Comparison of ENCODE assay signal across 8 cellular contexts in genomic region chr5:16616536-16617271, GRCh38. TPM values are rescaled to one million over a fixed set of nuclear protein-coding genes. Genes with fewer than 3 reads are reported as not detected.
DNase-seq lines count a peak whose midpoint lies in the region; ATAC-seq and TF ChIP-seq lines count a peak whose summit lies in the region.

A gene with protein sequence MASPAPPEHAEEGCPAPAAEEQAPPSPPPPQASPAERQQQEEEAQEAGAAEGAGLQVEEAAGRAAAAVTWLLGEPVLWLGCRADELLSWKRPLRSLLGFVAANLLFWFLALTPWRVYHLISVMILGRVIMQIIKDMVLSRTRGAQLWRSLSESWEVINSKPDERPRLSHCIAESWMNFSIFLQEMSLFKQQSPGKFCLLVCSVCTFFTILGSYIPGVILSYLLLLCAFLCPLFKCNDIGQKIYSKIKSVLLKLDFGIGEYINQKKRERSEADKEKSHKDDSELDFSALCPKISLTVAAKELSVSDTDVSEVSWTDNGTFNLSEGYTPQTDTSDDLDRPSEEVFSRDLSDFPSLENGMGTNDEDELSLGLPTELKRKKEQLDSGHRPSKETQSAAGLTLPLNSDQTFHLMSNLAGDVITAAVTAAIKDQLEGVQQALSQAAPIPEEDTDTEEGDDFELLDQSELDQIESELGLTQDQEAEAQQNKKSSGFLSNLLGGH (minus strand): TSS chr5:16616997. CDS start chr5:16616971, 26 bp downstream.

- H3K4me3 Mint-ChIP-seq in osteocyte (ENCODE audit: unreplicated experiment): peak within 1 kb of the TSS; percentile 72

- H3K27ac ChIP-seq in A673 (ENCODE audit: low read depth, low read length, poor library complexity, severe bottlenecking): no peak within 1 kb of the TSS
- H3K27ac ChIP-seq in Panc1 (ENCODE audit: low read length): no peak within 1 kb of the TSS
- no peak within 1 kb of the TSS for H3K27ac ChIP-seq in thoracic aorta

- H3K27me3 ChIP-seq in A673 (replicated peaks; ENCODE audit: insufficient read depth, low read depth, low read length, poor library complexity): no peaks in the 10 kb centered on the region
- H3K27me3 ChIP-seq in Panc1 (ENCODE audit: control insufficient read depth, insufficient read depth, low read length): peaks cover 12% of the 10 kb centered on the region
- H3K27me3 ChIP-seq in thoracic aorta (replicated peaks; ENCODE audit: insufficient read depth): no peaks in the 10 kb centered on the region

- H3K4me1 Mint-ChIP-seq in osteocyte (ENCODE audit: unreplicated experiment): peaks cover 8% of the 10 kb centered on the region

- H3K36me3 Mint-ChIP-seq in osteocyte (ENCODE audit: unreplicated experiment): no peaks in the 10 kb centered on the region

- POLR2A ChIA-PET in A673 (lab: Charles Lee; ENCODE audit: low non-redundant PET): no interaction called here
- POLR2A ChIA-PET in Panc1 (lab: Charles Lee): no interaction called here

- in situ Hi-C loops in Panc1 (cut with HindIII; ENCODE audit: low pct_unique_long_range_greater_than_20kb, low sequenced_read_pairs): no loop called here

- no peak within 1 kb of the TSS for H3K27ac Mint-ChIP-seq in osteocyte (ENCODE audit: unreplicated experiment)

- peak; percentile 69 for DNase-seq in A673 (ENCODE audit: low spot score)
- no peak for DNase-seq in Panc1 (ENCODE audit: low read depth, low spot score)
- DNase-seq in activated gamma-delta T cell treated with Interleukin-2 at 50 U/mL for 16 hours: peak; percentile 75
- DNase-seq in glomerular visceral epithelial cell (ENCODE audit: extremely low spot score): peak; percentile 66
- peak; percentile 86 for DNase-seq in osteocyte (ENCODE audit: extremely low spot score, unreplicated experiment)
- no peak for DNase-seq in thoracic aorta (ENCODE audit: low spot score)

- intact Hi-C loops in A673 (cut with micrococcal nuclease; ENCODE audit: unreplicated experiment) (no loop called here), Panc1 (cut with micrococcal nuclease; ENCODE audit: unreplicated experiment) (no loop called here)

- H3K4me1 ChIP-seq in A673 (ENCODE audit: insufficient read depth, low read length, poor library complexity, severe bottlenecking) (peaks cover 10% of the 10 kb centered on the region), Panc1 (ENCODE audit: control insufficient read depth, insufficient read depth, low read length) (0 out of 2 replicates have a peak, but pooled peaks cover 4% of the 10 kb centered on the region), thoracic aorta (ENCODE audit: control insufficient read depth in 1 of 2, low read depth in 2 of 2) (peaks cover 4 to 15% of the 10 kb centered on the region in 2 donors)

- H3K9me3 ChIP-seq in A673 (ENCODE audit: low read depth, low read length, poor library complexity, severe bottlenecking) (no peaks in the 10 kb centered on the region), Panc1 (ENCODE audit: control insufficient read depth, insufficient read depth, low read depth, low read length) (no peaks in the 10 kb centered on the region), thoracic aorta (no peaks in the 10 kb centered on the region)

- H3K36me3 ChIP-seq in A673 (ENCODE audit: insufficient read depth, low read length, poor library complexity, severe bottlenecking) (no peaks in the 10 kb centered on the region), Panc1 (ENCODE audit: control insufficient read depth, insufficient read depth, low read length) (no peaks in the 10 kb centered on the region; the same call in 1 of the 2 replicates), thoracic aorta (no peaks in the 10 kb centered on the region)

- ATAC-seq in GM18861 (IDR thresholded peaks at IDR 0.05; ENCODE audit: unreplicated experiment) (peak; percentile 46), HG03135 (IDR thresholded peaks at IDR 0.05; ENCODE audit: unreplicated experiment) (peak; percentile 76), Panc1 (peak; percentile 86), thoracic aorta (ENCODE audit: insufficient number of reproducible peaks, low FRiP score, low read depth) (no peak)

- H3K4me3 ChIP-seq in A673 (ENCODE audit: low read depth, low read length, poor library complexity, severe bottlenecking): peak within 1 kb of the TSS; percentile 61
- peak within 1 kb of the TSS; percentile 55 to 58 for H3K4me3 ChIP-seq in Panc1 (ENCODE audit: low read depth in 2 of 2, low read length in 2 of 2)
- H3K4me3 ChIP-seq in thoracic aorta: peak within 1 kb of the TSS; percentile 75

- H3K27me3 Mint-ChIP-seq in osteocyte (ENCODE audit: unreplicated experiment): peaks cover 52% of the 10 kb centered on the region

- CTCF ChIA-PET in A673 (lab: Charles Lee) (no interaction called here), Panc1 (lab: Charles Lee) (interaction anchor here (0.5 kb wide), 1 partner anchor 39 kb away, joined by 4 read pairs; no protein-coding TSS in a partner anchor)

- TF ChIP-seq CTCF in A673 (conservative IDR thresholded peaks at IDR 0.05; ENCODE audit: low read depth, low read length): no peak
- TF ChIP-seq CTCF in Panc1 (IDR thresholded peaks at IDR 0.05): no peak
- no peak for TF ChIP-seq CTCF in osteocyte (IDR thresholded peaks at IDR 0.05)
- TF ChIP-seq CTCF in thoracic aorta (IDR thresholded peaks at IDR 0.05): no peak

- BruUV-seq in A673 (replicated peaks; lab: Mats Ljungman, UMichigan): no TSS peak
- no TSS peak for BruUV-seq in Panc1 (replicated peaks; lab: Mats Ljungman, UMichigan)

- no peaks in the 10 kb centered on the region for H3K9me3 Mint-ChIP-seq in osteocyte (ENCODE audit: unreplicated experiment)

RNA-seq across cellular contexts. Expression of the gene that starts here (rescaled TPM):
- total RNA-seq in A673 (2021) (5.1 and 5.7 TPM in 2 replicates), Panc1 (2021; ENCODE audit: unreplicated experiment) (0.74 TPM), osteocyte (0.78 and 0.91 TPM in 2 replicates), thoracic aorta (1 to 10 TPM; 3.8 to 6.5 TPM)
- 1.1 TPM for polyA plus RNA-seq in Panc1 (2012; ENCODE audit: insufficient read length)

Comparison
In these comparisons a context has a peak if more than half of its experiments do, and no peak if none do; other contexts are left out.
1. Peak in DNase-seq in osteocyte; RNA of the gene not detected or under 1 TPM.
2. DNase-seq: peak in A673 (single experiment), activated gamma-delta T cell treated with Interleukin-2 at 50 U/mL for 16 hours (single experiment) and glomerular visceral epithelial cell (single experiment); none in Panc1 (single experiment) and thoracic aorta (single experiment).
3. Peak in every context shown above with its lines, with median percentiles within 50 percentile points of each other: H3K4me3 ChIP-seq.